12 cellular contexts compared by ENCODE assay signal in genomic region chr2:168894101-168894500, GRCh38. TPM values are rescaled to one million over a fixed set of nuclear protein-coding genes. Genes with fewer than 3 reads are reported as not detected.
"Had no signal": no experiment of that assay in that cellular context is flagged by ENCODE, and none has a peak within 500 bp of the region (broad histone marks: within the 10 kb centered on the region; RNA-seq: fewer than 3 reads in every experiment).

No MANE protein-coding gene starts in this region.

- H2AFZ ChIP-seq: GM23248, GM23338 had no signal

- H3K4me2 ChIP-seq: GM23338 had no signal

- H3K36me3 ChIP-seq: HAP-1 had no signal

- H3K9me3 Mint-ChIP-seq: GM23338, H9, HFFc6 had no signal

- DNase-seq: GM23248, GOT3, H7, H9, HCEC 1CT, HFFc6 had no signal

- H3K4me3 Mint-ChIP-seq: GM23338, H9, HFFc6 had no signal

- H3K27ac ChIP-seq: GM23248 had no signal

- FAIRE-seq: H1, H54 had no signal

- H3K9ac ChIP-seq: GM23248 had no signal

- H3K27ac Mint-ChIP-seq: GM23338, H9, HFFc6 had no signal

- ATAC-seq: GM23338, HCT116 had no signal

- H3K4me3 ChIP-seq: GM23248, GM23338, HAP-1 had no signal

- H3K9me3 ChIP-seq: HAP-1 had no signal

RNA-seq across cellular contexts. Expression of gene G6PC2, which starts 7.0 kb away (rescaled TPM):
- total RNA-seq: GM23248, GM23338, H1, H4, H7, H9, HFFc6 had no signal
- polyA plus RNA-seq: GM23248, GM23338, H1 had no signal
